In genomic region chr3:16319307-16319706, GRCh38 we compare ENCODE assay signal across 8 cellular contexts. TPM values are rescaled to one million over a fixed set of nuclear protein-coding genes. Genes with fewer than 3 reads are reported as not detected.
DNase-seq lines count a peak whose midpoint lies in the region; ATAC-seq and TF ChIP-seq lines count a peak whose summit lies in the region.

No MANE protein-coding gene starts in this region.

- 76 to 91% methylated on average over 4 of the region's 4 CpGs for WGBS in lower leg skin, 2 donors

- H3K27me3 Mint-ChIP-seq in activated naive CD4-positive, alpha-beta T cell treated with anti-CD3 and anti-CD28 coated beads, Interleukin-2, amount 50 U/mL, for 24 hours, result no peaks in the 10 kb centered on the region
- H3K27me3 Mint-ChIP-seq in nephron progenitor cell (ENCODE audit: low read depth, poor library complexity), result peaks cover 5% of the 10 kb centered on the region
- no peaks in the 10 kb centered on the region for H3K27me3 Mint-ChIP-seq in stimulated activated memory B cell treated with anti-CD40 and anti-IgM and Interleukin-4, amounts not matched to agents 10 μg/mL and 1 μg/mL and 100 μg/mL, for 72 hours

- peak overlapping the region; percentile 30 for H3K4me3 Mint-ChIP-seq in activated naive CD4-positive, alpha-beta T cell treated with anti-CD3 and anti-CD28 coated beads, Interleukin-2, amount 50 U/mL, for 24 hours
- no peak overlapping the region for H3K4me3 Mint-ChIP-seq in nephron progenitor cell
- no peak overlapping the region for H3K4me3 Mint-ChIP-seq in stimulated activated memory B cell treated with anti-CD40 and anti-IgM and Interleukin-4, amounts not matched to agents 10 μg/mL and 1 μg/mL and 100 μg/mL, for 72 hours

- H3K4me1 ChIP-seq in BE2C, result no peaks in the 10 kb centered on the region

- intact Hi-C loops in lower leg skin (cut with DNase I; ENCODE audit: low total_unique reads), result no loop called here

- H3K27ac Mint-ChIP-seq in activated naive CD4-positive, alpha-beta T cell treated with anti-CD3 and anti-CD28 coated beads, Interleukin-2, amount 50 U/mL, for 24 hours, result peak overlapping the region; percentile 91
- peak overlapping the region; percentile 59 for H3K27ac Mint-ChIP-seq in nephron progenitor cell
- H3K27ac Mint-ChIP-seq in stimulated activated memory B cell treated with anti-CD40 and anti-IgM and Interleukin-4, amounts not matched to agents 10 μg/mL and 1 μg/mL and 100 μg/mL, for 72 hours, result no peak overlapping the region

- no peak for TF ChIP-seq POLR2A in lower leg skin (IDR thresholded peaks at IDR 0.05)

- ATAC-seq in stimulated activated memory B cell treated with anti-CD40 and anti-IgM and Interleukin-4, amounts not matched to agents 10 μg/mL and 1 μg/mL and 100 μg/mL, for 72 hours, result no peak

- H3K4me3 ChIP-seq in GM12875 (ENCODE audit: low read depth, low read length) (no peak overlapping the region), lower leg skin (ENCODE audit: low read depth, poor library complexity, severe bottlenecking) (no peak overlapping the region), BE2C (ENCODE audit: low read depth, low read length) (no peak overlapping the region)

- peaks cover 77% of the 10 kb centered on the region for H3K4me1 Mint-ChIP-seq in activated naive CD4-positive, alpha-beta T cell treated with anti-CD3 and anti-CD28 coated beads, Interleukin-2, amount 50 U/mL, for 24 hours
- peaks cover 10% of the 10 kb centered on the region for H3K4me1 Mint-ChIP-seq in nephron progenitor cell
- H3K4me1 Mint-ChIP-seq in stimulated activated memory B cell treated with anti-CD40 and anti-IgM and Interleukin-4, amounts not matched to agents 10 μg/mL and 1 μg/mL and 100 μg/mL, for 72 hours, result peaks cover 7% of the 10 kb centered on the region

- H3K27me3 ChIP-seq in BE2C, result no peaks in the 10 kb centered on the region

- no peaks in the 10 kb centered on the region for H3K9me3 ChIP-seq in BE2C

- DNase-seq in SKM-1 (lab: John Stamatoyannopoulos, UW; ENCODE audit: unreplicated experiment) (peak; percentile 26), nephron progenitor cell (no peak), lower leg skin (ENCODE audit: low spot score in 2 of 2) (no peak), BE2C (no peak), retina (no peak)

- H3K9me3 Mint-ChIP-seq in activated naive CD4-positive, alpha-beta T cell treated with anti-CD3 and anti-CD28 coated beads, Interleukin-2, amount 50 U/mL, for 24 hours, result no peaks in the 10 kb centered on the region
- H3K9me3 Mint-ChIP-seq in nephron progenitor cell, result no peaks in the 10 kb centered on the region
- H3K9me3 Mint-ChIP-seq in stimulated activated memory B cell treated with anti-CD40 and anti-IgM and Interleukin-4, amounts not matched to agents 10 μg/mL and 1 μg/mL and 100 μg/mL, for 72 hours, result no peaks in the 10 kb centered on the region

- peak; percentile 50; the same call in 1 of the 2 replicates for TF ChIP-seq CTCF in GM12875 (IDR thresholded peaks at IDR 0.05; ENCODE audit: borderline replicate concordance, insufficient read depth, low read depth, low read length)
- peak; percentile 26 for TF ChIP-seq CTCF in nephron progenitor cell (IDR thresholded peaks at IDR 0.05)
- no peak for TF ChIP-seq CTCF in lower leg skin (IDR thresholded peaks at IDR 0.05)
- TF ChIP-seq CTCF in BE2C (IDR thresholded peaks at IDR 0.05; ENCODE audit: low read depth, low read length), result no peak; the same call in 1 of the 2 replicates

- H3K36me3 Mint-ChIP-seq in activated naive CD4-positive, alpha-beta T cell treated with anti-CD3 and anti-CD28 coated beads, Interleukin-2, amount 50 U/mL, for 24 hours, result peaks cover 22% of the 10 kb centered on the region
- peaks cover 51% of the 10 kb centered on the region for H3K36me3 Mint-ChIP-seq in nephron progenitor cell (ENCODE audit: low read depth)
- peaks cover 87% of the 10 kb centered on the region for H3K36me3 Mint-ChIP-seq in stimulated activated memory B cell treated with anti-CD40 and anti-IgM and Interleukin-4, amounts not matched to agents 10 μg/mL and 1 μg/mL and 100 μg/mL, for 72 hours

- no peaks in the 10 kb centered on the region for H3K36me3 ChIP-seq in BE2C

RNA-seq across cellular contexts. Expression of gene OXNAD1, which starts 54.3 kb away (rescaled TPM):
- total RNA-seq in lower leg skin, result 10 to 100 TPM in 2 of 4 donors, 1 to 10 TPM in 2; 7.6 to 12.7 (median 10.4) TPM
- polyA plus RNA-seq in BE2C (2012; ENCODE audit: insufficient read depth, insufficient read length, low read depth), result 7.4 TPM

RNA-seq across cellular contexts. Expression of gene DPH3, which starts 54.6 kb away (rescaled TPM):
- 1 to 10 TPM; 4.6 to 8.1 (median 5.7) TPM for total RNA-seq in lower leg skin
- polyA plus RNA-seq in BE2C (2012; ENCODE audit: insufficient read depth, insufficient read length, low read depth), result 21.5 TPM

Comparison
In these comparisons a context has a peak if more than half of its experiments do, and no peak if none do; other contexts are left out.
1. CTCF ChIP-seq: peak in GM12875 (single experiment) and nephron progenitor cell (single experiment); none in lower leg skin (0 of 3) and BE2C (single experiment).